Comparison of ENCODE assay signal across 8 cellular contexts in the genomic region with DNA sequence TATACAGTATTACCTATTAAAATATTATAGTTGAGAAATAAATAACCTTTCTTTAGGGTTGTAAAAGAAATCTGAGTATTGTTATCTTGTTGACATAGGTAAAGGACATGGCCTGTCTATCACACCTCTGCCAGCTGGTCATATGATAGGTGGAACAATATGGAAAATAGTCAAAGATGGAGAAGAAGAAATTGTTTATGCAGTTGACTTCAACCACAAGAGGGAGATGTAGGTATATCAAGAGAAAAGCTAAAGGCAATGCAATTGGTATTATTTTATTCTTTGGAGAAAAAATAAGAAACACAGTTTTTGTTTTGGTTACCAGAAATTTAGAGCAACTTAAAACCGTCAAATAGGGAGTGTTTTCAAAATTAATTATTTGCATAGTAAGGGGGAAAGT. TPM values are rescaled to one million over a fixed set of nuclear protein-coding genes. Genes with fewer than 3 reads are reported as not detected.
DNase-seq lines count a peak whose midpoint lies in the region; ATAC-seq and TF ChIP-seq lines count a peak whose summit lies in the region.

No MANE protein-coding gene starts in this region.

- H3K27me3 Mint-ChIP-seq in natural killer cell (ENCODE audit: low read depth in 2 of 2): no peaks in the 10 kb centered on the region
- H3K27me3 Mint-ChIP-seq in natural killer cell treated with Interleukin-12 subunit alpha and Interleukin-12 subunit beta and Interleukin-15 and Interleukin-18, amount 100 ng/mL, for 72 hours: no peaks in the 10 kb centered on the region
- no peaks in the 10 kb centered on the region for H3K27me3 Mint-ChIP-seq in WTC11 (ENCODE audit: low read depth)

- TF ChIP-seq EP300 in gastroesophageal sphincter (IDR thresholded peaks at IDR 0.05): no peak

- H3K4me3 ChIP-seq in Panc1 (ENCODE audit: low read depth in 2 of 2, low read length in 2 of 2) (no peak overlapping the region), gastroesophageal sphincter (no peak overlapping the region), uterus (no peak overlapping the region)

- H3K9me3 ChIP-seq in Panc1 (ENCODE audit: control insufficient read depth, insufficient read depth, low read depth, low read length): no peaks in the 10 kb centered on the region
- no peaks in the 10 kb centered on the region for H3K9me3 ChIP-seq in gastroesophageal sphincter
- no peaks in the 10 kb centered on the region for H3K9me3 ChIP-seq in uterus

- intact Hi-C loops in natural killer cell (cut with micrococcal nuclease): loop anchor here (2.0 to 5.0 kb wide), 2 partner anchors 547 to 650 kb away; no protein-coding TSS in a partner anchor
- intact Hi-C loops in Panc1 (cut with micrococcal nuclease; ENCODE audit: unreplicated experiment): no loop called here
- intact Hi-C loops in uterus (cut with DNase I; ENCODE audit: low total_unique reads): no loop called here

- in situ Hi-C loops in Panc1 (cut with HindIII; ENCODE audit: low pct_unique_long_range_greater_than_20kb, low sequenced_read_pairs): no loop called here

- no peaks in the 10 kb centered on the region for H3K4me1 ChIP-seq in Panc1 (ENCODE audit: control insufficient read depth, insufficient read depth, low read length)
- H3K4me1 ChIP-seq in gastroesophageal sphincter: no peaks in the 10 kb centered on the region
- H3K4me1 ChIP-seq in uterus: no peaks in the 10 kb centered on the region

- H3K27ac ChIP-seq in Panc1 (ENCODE audit: low read length) (no peak overlapping the region), gastroesophageal sphincter (no peak overlapping the region), uterus (no peak overlapping the region)

- peaks cover 5 to 11% of the 10 kb centered on the region in 2 donors for H3K4me1 Mint-ChIP-seq in natural killer cell
- H3K4me1 Mint-ChIP-seq in natural killer cell treated with Interleukin-12 subunit alpha and Interleukin-12 subunit beta and Interleukin-15 and Interleukin-18, amount 100 ng/mL, for 72 hours (ENCODE audit: low read depth in 2 of 2): peaks cover 3 to 6% of the 10 kb centered on the region in 2 donors
- H3K4me1 Mint-ChIP-seq in WTC11: no peaks in the 10 kb centered on the region

- CTCF ChIA-PET in Panc1 (lab: Charles Lee): no interaction called here
- CTCF ChIA-PET in WTC11 (lab: Charles Lee): interaction anchor here (0.6 to 2.8 kb wide), 7 partner anchors 9 to 321 kb away, joined by 3 to 12 read pairs (median 4); partner anchors contain the start of gene ATXN3

- H3K27ac Mint-ChIP-seq in natural killer cell (no peak overlapping the region), WTC11 (no peak overlapping the region)
- no peak overlapping the region for H3K27ac Mint-ChIP-seq in natural killer cell treated with Interleukin-12 subunit alpha and Interleukin-12 subunit beta and Interleukin-15 and Interleukin-18, amount 100 ng/mL, for 72 hours

- peaks cover 21% of the 10 kb centered on the region for H3K36me3 Mint-ChIP-seq in natural killer cell
- H3K36me3 Mint-ChIP-seq in natural killer cell treated with Interleukin-12 subunit alpha and Interleukin-12 subunit beta and Interleukin-15 and Interleukin-18, amount 100 ng/mL, for 72 hours: peaks cover 19% of the 10 kb centered on the region
- peaks cover 73% of the 10 kb centered on the region for H3K36me3 Mint-ChIP-seq in WTC11

- DNase-seq in natural killer cell (no peak), Panc1 (ENCODE audit: low read depth, low spot score) (no peak), uterus (no peak), WTC11 (ENCODE audit: low spot score) (no peak)
- DNase-seq in natural killer cell treated with Interleukin-12 subunit alpha and Interleukin-12 subunit beta and Interleukin-15 and Interleukin-18, amount 100 ng/mL, for 72 hours (ENCODE audit: low spot score): no peak
- DNase-seq in stimulated activated naive CD4-positive, alpha-beta T cell treated with Interleukin-2 at 50 U/mL for 16 hours (lab: John Stamatoyannopoulos, UW): no peak

- WGBS in gastroesophageal sphincter (ENCODE audit: low coverage in 1 of 2), 2 donors: 20 to 58% methylated on average over 1 of the region's 1 CpG

- TF ChIP-seq POLR2A in gastroesophageal sphincter (IDR thresholded peaks at IDR 0.05): no peak
- no peak for TF ChIP-seq POLR2A in uterus (IDR thresholded peaks at IDR 0.05)

- no TSS peak for BruUV-seq in Panc1 (replicated peaks; lab: Mats Ljungman, UMichigan)

- H3K9me3 Mint-ChIP-seq in natural killer cell: no peaks in the 10 kb centered on the region
- H3K9me3 Mint-ChIP-seq in natural killer cell treated with Interleukin-12 subunit alpha and Interleukin-12 subunit beta and Interleukin-15 and Interleukin-18, amount 100 ng/mL, for 72 hours: no peaks in the 10 kb centered on the region
- no peaks in the 10 kb centered on the region for H3K9me3 Mint-ChIP-seq in WTC11

- no peaks in the 10 kb centered on the region for H3K27me3 ChIP-seq in Panc1 (ENCODE audit: control insufficient read depth, insufficient read depth, low read length)
- no peaks in the 10 kb centered on the region for H3K27me3 ChIP-seq in gastroesophageal sphincter
- no peaks in the 10 kb centered on the region for H3K27me3 ChIP-seq in uterus

- POLR2A ChIA-PET in Panc1 (lab: Charles Lee) (no interaction called here), WTC11 (lab: Charles Lee) (no interaction called here)

- TF ChIP-seq CTCF in natural killer cell (IDR thresholded peaks at IDR 0.05) (peak; percentile 45), Panc1 (IDR thresholded peaks at IDR 0.05) (peak; percentile 47; the same call in 1 of the 2 replicates), gastroesophageal sphincter (IDR thresholded peaks at IDR 0.05) (peak; percentile 7 to 38 (median 34)), uterus (IDR thresholded peaks at IDR 0.05) (peak in 3 of 4 experiments; percentile 17 to 23 (median 17)), WTC11 (IDR thresholded peaks at IDR 0.05) (no peak)

- ATAC-seq in natural killer cell (no peak), Panc1 (no peak), gastroesophageal sphincter (no peak), GM21360 (IDR thresholded peaks at IDR 0.05; ENCODE audit: unreplicated experiment) (no peak), WTC11 (no peak)
- no peak for ATAC-seq in natural killer cell treated with Interleukin-12 subunit alpha and Interleukin-12 subunit beta and Interleukin-15 and Interleukin-18, amount 100 ng/mL, for 72 hours

- H3K36me3 ChIP-seq in Panc1 (ENCODE audit: control insufficient read depth, insufficient read depth, low read length) (peaks cover 34% of the 10 kb centered on the region), gastroesophageal sphincter (peaks cover 0 to 99% of the 10 kb centered on the region in 2 donors), uterus (no peaks in the 10 kb centered on the region)

- no peak overlapping the region for H3K4me3 Mint-ChIP-seq in natural killer cell
- no peak overlapping the region for H3K4me3 Mint-ChIP-seq in natural killer cell treated with Interleukin-12 subunit alpha and Interleukin-12 subunit beta and Interleukin-15 and Interleukin-18, amount 100 ng/mL, for 72 hours
- no peak overlapping the region for H3K4me3 Mint-ChIP-seq in WTC11

TF ChIP-seq in WTC11, 78 proteins besides CTCF, POLR2A, EP300 and RAD21 (continues in another document):
- TF ChIP-seq ZNF671 (CRISPR knock-in tag; IDR thresholded peaks at IDR 0.05) (no peak), STAT6 (CRISPR knock-in tag; conservative IDR thresholded peaks at IDR 0.05; ENCODE audit: low read depth) (no peak), IRF2 (CRISPR knock-in tag; IDR thresholded peaks at IDR 0.05; ENCODE audit: borderline replicate concordance, low read depth) (no peak), GABPB1 (CRISPR knock-in tag; IDR thresholded peaks at IDR 0.05) (no peak), ESRRA (CRISPR knock-in tag; IDR thresholded peaks at IDR 0.05; ENCODE audit: borderline replicate concordance) (no peak), MXD4 (CRISPR knock-in tag; IDR thresholded peaks at IDR 0.05; ENCODE audit: borderline replicate concordance) (no peak)

RNA-seq across cellular contexts. Expression of gene CPSF2, which starts 13.5 kb away (rescaled TPM):
- total RNA-seq in natural killer cell (10 to 100 TPM; 24.2 to 39.8 (median 28.6) TPM), Panc1 (2021; ENCODE audit: unreplicated experiment) (62.0 TPM), gastroesophageal sphincter (10 to 100 TPM; 32.8 to 62.4 (median 39.3) TPM), uterus (10 to 100 TPM; 10.8 to 51.5 (median 38.9) TPM), WTC11 (2021) (102 to 109 TPM (median 109 TPM) in 3 replicates)
- total RNA-seq in natural killer cell treated with Interleukin-12 subunit alpha and Interleukin-12 subunit beta and Interleukin-15 and Interleukin-18, amount 100 ng/mL, for 72 hours: 10 to 100 TPM; 65.0 to 71.9 TPM
- 33.3 TPM for polyA plus RNA-seq in Panc1 (2012; ENCODE audit: insufficient read length)

RNA-seq across cellular contexts. Expression of gene NDUFB1, which starts 13.8 kb away (rescaled TPM):
- total RNA-seq in natural killer cell: 10 to 100 TPM; 40.9 to 55.4 (median 45.0) TPM
- 10 to 100 TPM; 69.6 to 95.5 TPM for total RNA-seq in natural killer cell treated with Interleukin-12 subunit alpha and Interleukin-12 subunit beta and Interleukin-15 and Interleukin-18, amount 100 ng/mL, for 72 hours
- total RNA-seq in Panc1 (2021; ENCODE audit: unreplicated experiment): 126 TPM
- 147 TPM for polyA plus RNA-seq in Panc1 (2012; ENCODE audit: insufficient read length)
- total RNA-seq in gastroesophageal sphincter: 100 to 1,000 TPM; 258 to 481 (median 412) TPM
- 100 to 1,000 TPM in 1 of 4 donors, 10 to 100 TPM in 3; 54.1 to 119 (median 79.5) TPM for total RNA-seq in uterus
- 114 to 121 TPM (median 116 TPM) in 3 replicates for total RNA-seq in WTC11 (2021)

RNA-seq across cellular contexts. Expression of gene ATXN3, which starts 28.9 kb away (rescaled TPM):
- 10 to 100 TPM; 26.7 to 40.5 (median 30.7) TPM for total RNA-seq in natural killer cell
- 10 to 100 TPM; 22.3 to 27.2 TPM for total RNA-seq in natural killer cell treated with Interleukin-12 subunit alpha and Interleukin-12 subunit beta and Interleukin-15 and Interleukin-18, amount 100 ng/mL, for 72 hours
- 14.6 TPM for total RNA-seq in Panc1 (2021; ENCODE audit: unreplicated experiment)
- 9.3 TPM for polyA plus RNA-seq in Panc1 (2012; ENCODE audit: insufficient read length)
- total RNA-seq in gastroesophageal sphincter: 10 to 100 TPM; 43.1 to 63.0 (median 54.1) TPM
- 100 to 1,000 TPM in 3 of 4 donors, 10 to 100 TPM in 1; 47.5 to 166 (median 121) TPM for total RNA-seq in uterus
- 33.1 to 37.1 TPM (median 33.1 TPM) in 3 replicates for total RNA-seq in WTC11 (2021)
